In the genomic region with DNA sequence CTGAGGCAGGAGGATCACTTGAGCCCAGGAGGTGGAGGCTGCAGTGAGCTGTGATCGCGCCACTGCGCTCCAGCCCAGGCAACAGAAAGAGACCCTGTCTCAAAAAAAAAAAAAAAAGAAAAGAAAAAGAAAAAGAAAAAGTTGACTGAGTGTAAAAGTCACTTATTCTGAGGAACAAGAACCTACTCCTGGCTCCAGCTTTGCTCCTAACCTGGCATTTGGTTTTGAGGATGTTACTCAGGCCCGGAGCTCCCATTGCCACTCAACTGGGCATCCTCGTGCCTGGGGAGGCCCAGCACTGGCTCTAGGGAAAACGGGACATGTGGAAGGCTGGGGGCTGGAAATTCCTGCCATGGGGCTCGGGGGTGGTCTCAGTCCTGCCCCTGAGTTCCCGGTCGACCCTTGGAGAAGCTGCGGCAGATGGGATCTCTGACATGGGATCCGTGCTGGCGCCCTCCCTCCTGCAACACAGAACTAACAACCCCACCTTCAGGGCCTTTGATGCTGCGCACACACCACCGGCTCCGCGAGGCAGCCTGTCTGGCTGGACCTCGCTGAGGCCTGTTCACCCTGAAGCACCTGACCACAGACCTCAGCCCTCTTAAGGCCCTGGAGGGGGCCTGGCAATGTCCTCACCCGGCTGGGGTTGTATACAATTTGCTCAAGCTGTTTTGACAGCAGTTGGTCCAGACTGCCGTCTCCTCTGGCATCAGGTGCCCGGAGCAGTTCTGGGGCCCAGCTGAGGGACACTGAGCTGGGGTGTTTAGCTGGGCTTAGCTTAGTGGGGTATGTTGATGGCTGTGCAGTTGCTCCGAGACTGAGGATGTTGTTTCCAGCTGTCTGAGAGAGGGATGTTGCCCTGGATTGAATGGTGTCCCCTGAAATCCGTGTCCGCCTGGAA, we compare ENCODE assay signal across 15 cellular contexts. TPM values are rescaled to one million over a fixed set of nuclear protein-coding genes. Genes with fewer than 3 reads are reported as not detected.
DNase-seq lines count a peak whose midpoint lies in the region; ATAC-seq and TF ChIP-seq lines count a peak whose summit lies in the region.
"Had no signal": no experiment of that assay in that cellular context is flagged by ENCODE, and none has a peak within 500 bp of the region (broad histone marks: within the 10 kb centered on the region; RNA-seq: fewer than 3 reads in every experiment).

No MANE protein-coding gene starts in this region.

- no peak overlapping the region for H3K4me3 Mint-ChIP-seq in activated T-helper 2 cell treated with anti-CD3 and anti-CD28 coated beads, Interferon-gamma antibody, Interleukin-2, Interleukin-4, amounts not matched to agents 10 μg/mL and 5 μg/mL and 100 μg/mL, durations not matched to agents 14 hours and 24 hours and 36 hours (ENCODE audit: low read depth)
- H3K4me3 Mint-ChIP-seq in natural killer cell, result peak overlapping the region; percentile 60
- H3K4me3 Mint-ChIP-seq: neural progenitor cell had no signal

- peak overlapping the region; percentile 81 for H3K27ac Mint-ChIP-seq in activated T-helper 2 cell treated with anti-CD3 and anti-CD28 coated beads, Interferon-gamma antibody, Interleukin-2, Interleukin-4, amounts not matched to agents 10 μg/mL and 5 μg/mL and 100 μg/mL, durations not matched to agents 14 hours and 24 hours and 36 hours
- peak overlapping the region; percentile 88 to 99 for H3K27ac Mint-ChIP-seq in natural killer cell
- H3K27ac Mint-ChIP-seq: neural progenitor cell had no signal

- H3K4me1 Mint-ChIP-seq in activated T-helper 2 cell treated with anti-CD3 and anti-CD28 coated beads, Interferon-gamma antibody, Interleukin-2, Interleukin-4, amounts not matched to agents 10 μg/mL and 5 μg/mL and 100 μg/mL, durations not matched to agents 14 hours and 24 hours and 36 hours (ENCODE audit: low read depth), result peaks cover 42% of the 10 kb centered on the region
- H3K4me1 Mint-ChIP-seq in natural killer cell, result peaks cover 51 to 81% of the 10 kb centered on the region in 2 donors

- peak; percentile 60 for DNase-seq in NCI-H2196 (lab: John Stamatoyannopoulos, UW; ENCODE audit: unreplicated experiment)
- DNase-seq in NCI-H2196 treated with DMSO at 0.1 percent for 48 hours (lab: John Stamatoyannopoulos, UW; ENCODE audit: unreplicated experiment), result no peak
- DNase-seq in ELF-1 (ENCODE audit: low read depth, low spot score), result peak; percentile 71
- no peak for DNase-seq in activated T-helper 2 cell treated with anti-CD3 and anti-CD28 coated beads, Interferon-gamma antibody, Interleukin-2, Interleukin-4, amounts not matched to agents 10 μg/mL and 5 μg/mL and 100 μg/mL, durations not matched to agents 14 hours and 24 hours and 36 hours (ENCODE audit: low spot score)
- DNase-seq in natural killer cell, result no peak
- no peak for DNase-seq in AG08396 (ENCODE audit: low spot score)
- no peak for DNase-seq in OCI-M2 (lab: John Stamatoyannopoulos, UW; ENCODE audit: unreplicated experiment)
- DNase-seq in SIG-M5 treated with dmso at 0.1 percent for 504 hours (lab: John Stamatoyannopoulos, UW; ENCODE audit: unreplicated experiment), result no peak
- DNase-seq: lower lobe of right lung, NCI-H1048, PC-3, T-cell, uterus had no signal

- no peaks in the 10 kb centered on the region for H3K36me3 Mint-ChIP-seq in activated T-helper 2 cell treated with anti-CD3 and anti-CD28 coated beads, Interferon-gamma antibody, Interleukin-2, Interleukin-4, amounts not matched to agents 10 μg/mL and 5 μg/mL and 100 μg/mL, durations not matched to agents 14 hours and 24 hours and 36 hours (ENCODE audit: low read depth)
- H3K36me3 Mint-ChIP-seq in natural killer cell, result no peaks in the 10 kb centered on the region
- H3K36me3 Mint-ChIP-seq: neural progenitor cell, T-cell had no signal

- H3K9me3 Mint-ChIP-seq in activated T-helper 2 cell treated with anti-CD3 and anti-CD28 coated beads, Interferon-gamma antibody, Interleukin-2, Interleukin-4, amounts not matched to agents 10 μg/mL and 5 μg/mL and 100 μg/mL, durations not matched to agents 14 hours and 24 hours and 36 hours, result no peaks in the 10 kb centered on the region
- no peaks in the 10 kb centered on the region for H3K9me3 Mint-ChIP-seq in natural killer cell
- H3K9me3 Mint-ChIP-seq: neural progenitor cell, T-cell had no signal

- intact Hi-C loops in activated T-helper 2 cell treated with anti-CD3 and anti-CD28 coated beads, Interferon-gamma antibody, Interleukin-2, Interleukin-4, amounts not matched to agents 10 μg/mL and 5 μg/mL and 100 μg/mL, durations not matched to agents 14 hours and 24 hours and 36 hours (cut with micrococcal nuclease), result no loop called here
- intact Hi-C loops in natural killer cell (cut with micrococcal nuclease), result no loop called here

- H3K27me3 Mint-ChIP-seq in activated T-helper 2 cell treated with anti-CD3 and anti-CD28 coated beads, Interferon-gamma antibody, Interleukin-2, Interleukin-4, amounts not matched to agents 10 μg/mL and 5 μg/mL and 100 μg/mL, durations not matched to agents 14 hours and 24 hours and 36 hours (ENCODE audit: low read depth), result peaks cover 3% of the 10 kb centered on the region
- no peaks in the 10 kb centered on the region for H3K27me3 Mint-ChIP-seq in natural killer cell (ENCODE audit: low read depth in 2 of 2)
- H3K27me3 Mint-ChIP-seq: T-cell had no signal

- ATAC-seq in natural killer cell, result peak in 2 of 3 donors; percentile 22 to 41
- ATAC-seq: A549, lower lobe of right lung, PC-3, T-cell had no signal

- no peak for TF ChIP-seq CTCF in natural killer cell (IDR thresholded peaks at IDR 0.05)

RNA-seq across cellular contexts. Expression of a gene that starts 12.3 kb away (rescaled TPM):
- total RNA-seq in activated T-helper 2 cell treated with anti-CD3 and anti-CD28 coated beads, Interferon-gamma antibody, Interleukin-2, Interleukin-4, amounts not matched to agents 10 μg/mL and 5 μg/mL and 100 μg/mL, durations not matched to agents 14 hours and 24 hours and 36 hours, result 345 and 351 TPM in 2 replicates
- 100 to 1,000 TPM; 464 to 564 (median 522) TPM for total RNA-seq in natural killer cell

RNA-seq across cellular contexts. Expression of a gene that starts 28.5 kb away (rescaled TPM):
- 2.7 and 3.7 TPM in 2 replicates for total RNA-seq in activated T-helper 2 cell treated with anti-CD3 and anti-CD28 coated beads, Interferon-gamma antibody, Interleukin-2, Interleukin-4, amounts not matched to agents 10 μg/mL and 5 μg/mL and 100 μg/mL, durations not matched to agents 14 hours and 24 hours and 36 hours
- total RNA-seq in natural killer cell, result 10 to 100 TPM in 1 of 3 donors, 1 to 10 TPM in 2; 3.6 to 11.2 (median 6.3) TPM

RNA-seq across cellular contexts. Expression of a gene that starts 31.6 kb away (rescaled TPM):
- 139 and 151 TPM in 2 replicates for total RNA-seq in activated T-helper 2 cell treated with anti-CD3 and anti-CD28 coated beads, Interferon-gamma antibody, Interleukin-2, Interleukin-4, amounts not matched to agents 10 μg/mL and 5 μg/mL and 100 μg/mL, durations not matched to agents 14 hours and 24 hours and 36 hours
- 100 to 1,000 TPM; 423 to 475 (median 468) TPM for total RNA-seq in natural killer cell

RNA-seq across cellular contexts. Expression of a gene that starts 54.0 kb away (rescaled TPM):
- not detected in 2 replicates for total RNA-seq in activated T-helper 2 cell treated with anti-CD3 and anti-CD28 coated beads, Interferon-gamma antibody, Interleukin-2, Interleukin-4, amounts not matched to agents 10 μg/mL and 5 μg/mL and 100 μg/mL, durations not matched to agents 14 hours and 24 hours and 36 hours
- not detected for total RNA-seq in natural killer cell
- total RNA-seq: lower lobe of right lung, T-cell, uterus had no signal

Comparison
In these comparisons a context has a peak if more than half of its experiments do, and no peak if none do; other contexts are left out.
1. DNase-seq: peak in NCI-H2196 (single experiment) and ELF-1 (single experiment); none in NCI-H2196 treated with DMSO at 0.1 percent for 48 hours (single experiment), activated T-helper 2 cell treated with anti-CD3 and anti-CD28 coated beads, Interferon-gamma antibody, Interleukin-2, Interleukin-4, amounts not matched to agents 10 μg/mL and 5 μg/mL and 100 μg/mL, durations not matched to agents 14 hours and 24 hours and 36 hours (single experiment), natural killer cell (single experiment), AG08396 (single experiment), OCI-M2 (single experiment) and SIG-M5 treated with dmso at 0.1 percent for 504 hours (single experiment).